1 cellular context compared by ENCODE assay signal in genomic region chr3:46483799-46484198, GRCh38.
TF ChIP-seq lines count a peak whose summit lies in the region.

No MANE protein-coding gene starts in this region.

TF ChIP-seq in endothelial cell of umbilical vein, 7 proteins besides CTCF, POLR2A, EP300 and RAD21:
- no peak for TF ChIP-seq POLR2AphosphoS5 (IDR thresholded peaks at IDR 0.05; ENCODE audit: insufficient read depth, low read depth, low read length)
- TF ChIP-seq FOS (IDR thresholded peaks at IDR 0.05; ENCODE audit: borderline replicate concordance, insufficient read depth, low read length), result no peak
- no peak for TF ChIP-seq GATA2 (IDR thresholded peaks at IDR 0.05; ENCODE audit: insufficient read depth, insufficient read length, low read depth, low read length)
- TF ChIP-seq MYC (IDR thresholded peaks at IDR 0.05; ENCODE audit: low read depth, low read length), result no peak
